In the genomic region with DNA sequence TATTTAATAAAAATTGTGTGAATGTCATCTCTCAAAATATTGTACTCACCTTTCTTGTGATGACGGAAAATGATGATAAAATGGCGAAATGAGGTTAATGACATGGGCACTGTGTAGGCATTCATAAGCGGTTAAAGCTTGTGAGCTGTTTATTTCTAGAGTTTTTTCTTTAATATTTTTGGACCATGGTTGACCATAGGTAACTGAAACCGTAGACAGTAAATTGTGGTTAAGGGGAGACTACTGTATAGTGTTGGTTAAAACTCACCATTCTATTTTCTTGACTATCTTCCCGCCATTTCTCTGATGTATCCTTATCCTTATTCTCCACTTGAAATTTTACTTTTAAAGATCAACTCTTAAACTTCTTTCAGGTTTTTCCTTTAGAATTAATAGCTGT, we compare ENCODE assay signal across 19 cellular contexts. TPM values are rescaled to one million over a fixed set of nuclear protein-coding genes. Genes with fewer than 3 reads are reported as not detected.
A peak's percentile ranks its signal among the peaks of the same experiment; 100 is the strongest.
DNase-seq lines count a peak whose midpoint lies in the region; ATAC-seq, FAIRE-seq and TF ChIP-seq lines count a peak whose summit lies in the region.
"Had no signal": no experiment of that assay in that cellular context is flagged by ENCODE, and none has a peak within 500 bp of the region (broad histone marks: within the 10 kb centered on the region; RNA-seq: fewer than 3 reads in every experiment).

No MANE protein-coding gene starts in this region.

- no peak for TF ChIP-seq EP300 in A549 (IDR thresholded peaks at IDR 0.05)

- no peaks in the 10 kb centered on the region for H3K27me3 ChIP-seq in thyroid gland
- H3K27me3 ChIP-seq: SJSA1 had no signal

- H3K4me2 ChIP-seq in A549 = no peak overlapping the region
- H3K4me2 ChIP-seq: GM23338 had no signal

- 92% methylated on average over 5 of the region's 5 CpGs for WGBS in A549 (ENCODE audit: missing lambda C conversion rate)
- WGBS in thyroid gland, 2 donors = 96 to 97% methylated on average over 5 of the region's 5 CpGs

- H3K36me3 Mint-ChIP-seq in activated B cell treated with CpG ODN at 0.5 μM for 24 hours (ENCODE audit: low read depth) (peaks cover 27% of the 10 kb centered on the region), memory B cell (peaks cover 22% of the 10 kb centered on the region)

- TF ChIP-seq CTCF in A549 (IDR thresholded peaks at IDR 0.05) (no peak), activated B cell treated with CpG ODN at 0.5 μM for 24 hours (IDR thresholded peaks at IDR 0.05) (no peak), thyroid gland (IDR thresholded peaks at IDR 0.05) (no peak)

- H3K4me1 Mint-ChIP-seq in activated B cell treated with CpG ODN at 0.5 μM for 24 hours = peaks cover 71% of the 10 kb centered on the region
- peaks cover 34% of the 10 kb centered on the region for H3K4me1 Mint-ChIP-seq in memory B cell

- H3K9me3 ChIP-seq in A549 = no peaks in the 10 kb centered on the region
- H3K9me3 ChIP-seq in thyroid gland = no peaks in the 10 kb centered on the region
- H3K9me3 ChIP-seq: SJSA1 had no signal

- ATAC-seq in A549 (no peak), GM18868 (IDR thresholded peaks at IDR 0.05; ENCODE audit: unreplicated experiment) (peak; percentile 12), activated B cell treated with CpG ODN at 0.5 μM for 24 hours (ENCODE audit: low read depth) (no peak), memory B cell (ENCODE audit: low read depth) (no peak), HG03045 (IDR thresholded peaks at IDR 0.05; ENCODE audit: unreplicated experiment) (no peak)
- ATAC-seq: GM23338, Panc1 had no signal

- TF ChIP-seq RAD21 in A549 (conservative IDR thresholded peaks at IDR 0.05 in 1 of 2, IDR thresholded peaks at IDR 0.05 in 1 of 2) = no peak

- H3K4me3 Mint-ChIP-seq in activated B cell treated with CpG ODN at 0.5 μM for 24 hours (peak overlapping the region; percentile 29), memory B cell (peak overlapping the region; percentile 60)
- H3K4me3 Mint-ChIP-seq: GM23338 had no signal

- H3K27me3 Mint-ChIP-seq in activated B cell treated with CpG ODN at 0.5 μM for 24 hours = no peaks in the 10 kb centered on the region
- H3K27me3 Mint-ChIP-seq in memory B cell = no peaks in the 10 kb centered on the region

- peak; percentile 63 for FAIRE-seq in A549 (lab: Jason Lieb, UNC)

- no peak for DNase-seq in A549 (ENCODE audit: low read depth in 1 of 2, low spot score in 1 of 2)
- DNase-seq in activated B cell treated with CpG ODN at 0.5 μM for 24 hours = no peak
- DNase-seq in memory B cell (ENCODE audit: low spot score in 2 of 2) = no peak
- DNase-seq in NCI-H524 (lab: John Stamatoyannopoulos, UW) = no peak
- no peak for DNase-seq in NCI-H748 (lab: John Stamatoyannopoulos, UW; ENCODE audit: unreplicated experiment)
- no peak for DNase-seq in thyroid gland
- DNase-seq: 8988T, DMS79 treated with DMSO at 0.1 percent for 48 hours, HCEC 1CT, KG1, NCI-H1105 treated with DMSO at 0.1 percent for 48 hours, NCI-H1694, NCI-H2081 treated with DMSO at 0.1 percent for 48 hours had no signal

- H3K9me3 Mint-ChIP-seq in activated B cell treated with CpG ODN at 0.5 μM for 24 hours (no peaks in the 10 kb centered on the region), memory B cell (no peaks in the 10 kb centered on the region)
- H3K9me3 Mint-ChIP-seq: GM23338 had no signal

- CTCF ChIA-PET in A549 (lab: Yijun Ruan, JAX) (interaction anchor here (1.3 to 2.7 kb wide), 4 partner anchors 14 to 500 kb away, joined by 3 to 9 read pairs (median 6); a partner anchor contains a TSS), activated B cell treated with CpG ODN at 0.5 μM for 24 hours (lab: Charles Lee) (no interaction called here)

- POLR2A ChIA-PET in A549 (lab: Yijun Ruan, JAX) (no interaction called here), activated B cell treated with CpG ODN at 0.5 μM for 24 hours (lab: Charles Lee) (no interaction called here)

- no peak overlapping the region for H3K4me3 ChIP-seq in A549
- H3K4me3 ChIP-seq in thyroid gland (replicated peaks in 1 of 3) = no peak overlapping the region
- H3K4me3 ChIP-seq: GM23338, SJSA1 had no signal

- H3K27ac Mint-ChIP-seq in activated B cell treated with CpG ODN at 0.5 μM for 24 hours (peak overlapping the region; percentile 54), memory B cell (peak overlapping the region; percentile 89)
- H3K27ac Mint-ChIP-seq: GM23338 had no signal

- H3K27ac ChIP-seq in A549 = no peak overlapping the region
- H3K27ac ChIP-seq in thyroid gland = no peak overlapping the region
- H3K27ac ChIP-seq: C4-2B, SJSA1 had no signal

- no peak for TF ChIP-seq POLR2A in A549 (IDR thresholded peaks at IDR 0.05; ENCODE audit: low read length)
- TF ChIP-seq POLR2A in thyroid gland (IDR thresholded peaks at IDR 0.05) = no peak

- intact Hi-C loops in activated B cell treated with CpG ODN at 0.5 μM for 24 hours (cut with micrococcal nuclease) = loop anchor here (1.0 to 2.0 kb wide), 2 partner anchors 14 to 15 kb away; no protein-coding TSS in a partner anchor
- intact Hi-C loops in thyroid gland (cut with DNase I) = no loop called here

- H3K4me1 ChIP-seq in A549 = peaks cover 12% of the 10 kb centered on the region
- H3K4me1 ChIP-seq in thyroid gland = no peaks in the 10 kb centered on the region
- H3K4me1 ChIP-seq: SJSA1 had no signal

- no peaks in the 10 kb centered on the region for H3K36me3 ChIP-seq in thyroid gland

TF ChIP-seq in A549, 52 proteins besides CTCF, POLR2A, EP300 and RAD21:
- TF ChIP-seq ZNF302 (CRISPR knock-in tag; IDR thresholded peaks at IDR 0.05) (no peak), TP53 (CRISPR knock-in tag; IDR thresholded peaks at IDR 0.05) (no peak), CHD2 (IDR thresholded peaks at IDR 0.05; ENCODE audit: low read length, partially characterized antibody) (no peak), GATA3 (IDR thresholded peaks at IDR 0.05; ENCODE audit: borderline replicate concordance) (no peak)

RNA-seq across cellular contexts. Expression of a gene that starts 14.5 kb away (rescaled TPM):
- polyA plus RNA-seq in A549 (2011; rRNA removed) (42.7 and 46.9 TPM in 2 replicates), A549 (2017; fragmentation: RNase III; extraction: RNeasy Plus Mini Kit Qiagen cat#74134 plus additional on column Dnase treatment) (21.8 to 25.5 TPM (median 25.0 TPM) in 3 replicates)
- 10.9 and 19.3 TPM in 2 replicates for polyA plus RNA-seq in A549 (2012; cell fraction: cytosol; rRNA removed)
- polyA plus RNA-seq in A549 (2012; cell fraction: nucleus; rRNA removed) = 18.5 and 22.7 TPM in 2 replicates
- polyA minus RNA-seq in A549 (2011; rRNA and poly(A)+ RNA removed) = 143 and 197 TPM in 2 replicates
- total RNA-seq in activated B cell treated with CpG ODN at 0.5 μM for 24 hours (52.5 and 55.8 TPM in 2 replicates), thyroid gland (10 to 100 TPM; 19.1 to 33.2 (median 27.4) TPM)
